8 cellular contexts compared by ENCODE assay signal in the genomic region with DNA sequence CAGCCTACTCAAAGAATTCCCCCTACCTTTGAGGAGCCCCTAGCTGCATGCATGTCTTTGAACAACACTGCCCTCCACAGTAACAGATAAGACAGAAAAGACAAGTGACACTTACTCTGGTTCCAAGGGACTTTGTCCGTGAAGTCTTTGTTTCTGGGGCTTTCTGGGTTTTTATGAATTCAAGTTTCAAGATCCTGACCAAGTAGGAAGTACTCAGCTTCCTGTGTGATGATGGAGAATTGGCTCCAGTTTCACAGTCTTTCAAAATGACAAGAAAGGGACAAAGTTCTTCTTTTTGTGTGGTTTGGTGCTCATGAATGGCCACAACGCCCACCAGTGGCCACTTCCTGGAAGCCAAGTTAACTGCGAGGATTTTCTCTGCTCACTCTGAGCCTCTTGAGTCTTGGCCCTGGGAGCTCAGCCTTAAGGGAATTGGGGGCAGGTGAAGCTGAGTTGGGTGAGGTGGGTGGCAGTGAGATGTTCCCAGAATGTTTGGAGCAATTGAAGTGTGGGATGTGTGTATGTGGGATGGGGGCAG. TPM values are rescaled to one million over a fixed set of nuclear protein-coding genes. Genes with fewer than 3 reads are reported as not detected.
DNase-seq lines count a peak whose midpoint lies in the region; ATAC-seq and TF ChIP-seq lines count a peak whose summit lies in the region.

CCR1 (minus strand) TSS at position 147 of the 538 bp plus-strand sequence. CDS start 4,000 bp downstream, outside the sequence.

- H3K27ac ChIP-seq in DOHH2 (ENCODE audit: low read depth, low read length) (no peak within 1 kb of the TSS), vagina (no peak within 1 kb of the TSS)

- peaks cover 25% of the 10 kb centered on the region for H3K4me1 Mint-ChIP-seq in activated naive CD8-positive, alpha-beta T cell treated with anti-CD3 and anti-CD28 coated beads, Interleukin-2, amount 50 U/mL, for 24 hours

- H3K27me3 ChIP-seq in DOHH2 (ENCODE audit: control insufficient read depth, low read length), result 0 out of 2 replicates have a peak, but pooled peaks cover 3% of the 10 kb centered on the region
- H3K27me3 ChIP-seq in vagina, result no peaks in the 10 kb centered on the region

- intact Hi-C loops in vagina (cut with DNase I), result no loop called here

- peak; percentile 69 for ATAC-seq in GM21619 (IDR thresholded peaks at IDR 0.05; ENCODE audit: unreplicated experiment)
- ATAC-seq in activated naive CD8-positive, alpha-beta T cell treated with anti-CD3 and anti-CD28 coated beads, Interleukin-2, amount 50 U/mL, for 24 hours, result peak; percentile 65

- no peaks in the 10 kb centered on the region for H3K27me3 Mint-ChIP-seq in activated naive CD8-positive, alpha-beta T cell treated with anti-CD3 and anti-CD28 coated beads, Interleukin-2, amount 50 U/mL, for 24 hours

- H3K9me3 Mint-ChIP-seq in activated naive CD8-positive, alpha-beta T cell treated with anti-CD3 and anti-CD28 coated beads, Interleukin-2, amount 50 U/mL, for 24 hours, result no peaks in the 10 kb centered on the region

- no peaks in the 10 kb centered on the region for H3K9me2 ChIP-seq in DOHH2 (replicated peaks; ENCODE audit: control insufficient read depth, low read length)

- no peak within 1 kb of the TSS for H3K4me2 ChIP-seq in DOHH2 (ENCODE audit: low read length)

- peak within 1 kb of the TSS; percentile 52 for H3K27ac Mint-ChIP-seq in activated naive CD8-positive, alpha-beta T cell treated with anti-CD3 and anti-CD28 coated beads, Interleukin-2, amount 50 U/mL, for 24 hours

- no peaks in the 10 kb centered on the region for H3K79me2 ChIP-seq in DOHH2 (ENCODE audit: control insufficient read depth, low read length)

- no peak for TF ChIP-seq POLR2A in vagina (IDR thresholded peaks at IDR 0.05)

- H3K36me3 ChIP-seq in DOHH2 (ENCODE audit: control insufficient read depth, low read length) (no peaks in the 10 kb centered on the region), vagina (no peaks in the 10 kb centered on the region)

- H3F3A ChIP-seq in DOHH2 (ENCODE audit: control insufficient read depth, insufficient read depth), result no peaks in the 10 kb centered on the region

- no peaks in the 10 kb centered on the region for H4K20me1 ChIP-seq in DOHH2 (ENCODE audit: control insufficient read depth, insufficient read depth, low read depth, low read length)

- H3K9me3 ChIP-seq in DOHH2 (ENCODE audit: control insufficient read depth, insufficient read depth, low read length) (no peaks in the 10 kb centered on the region), vagina (no peaks in the 10 kb centered on the region)

- peak; percentile 9 for DNase-seq in NAMALWA (ENCODE audit: low spot score)
- peak; percentile 70 for DNase-seq in activated naive CD8-positive, alpha-beta T cell treated with anti-CD3 and anti-CD28 coated beads, Interleukin-2, amount 50 U/mL, for 24 hours
- DNase-seq in iPS-NIHi11 (ENCODE audit: low spot score), result peak; percentile 59
- peak; percentile 52 for DNase-seq in stimulated activated CD4-positive, alpha-beta T cell treated with anti-CD3 and anti-CD28 coated beads, Interleukin-1b, Interleukin-23, amount 100 ng/mL, for 48 hours
- DNase-seq in vagina (ENCODE audit: extremely low spot score in 2 of 2), result no peak
- no peak for DNase-seq in SHP77 (lab: John Stamatoyannopoulos, UW)

- no peaks in the 10 kb centered on the region for H3K36me3 Mint-ChIP-seq in activated naive CD8-positive, alpha-beta T cell treated with anti-CD3 and anti-CD28 coated beads, Interleukin-2, amount 50 U/mL, for 24 hours (ENCODE audit: low read depth)

- TF ChIP-seq CTCF in DOHH2 (IDR thresholded peaks at IDR 0.05; ENCODE audit: low read depth, low read length, poor library complexity, severe bottlenecking), result peak; percentile 57
- TF ChIP-seq CTCF in vagina (IDR thresholded peaks at IDR 0.05), result peak in 1 of 3 experiments; percentile 29

- H3K4me1 ChIP-seq in DOHH2 (ENCODE audit: control insufficient read depth, low read length), result no peaks in the 10 kb centered on the region
- H3K4me1 ChIP-seq in vagina, result no peaks in the 10 kb centered on the region

- H3K4me3 Mint-ChIP-seq in activated naive CD8-positive, alpha-beta T cell treated with anti-CD3 and anti-CD28 coated beads, Interleukin-2, amount 50 U/mL, for 24 hours, result peak within 1 kb of the TSS; percentile 30

- H3K4me3 ChIP-seq in DOHH2 (ENCODE audit: low read length) (no peak within 1 kb of the TSS), vagina (no peak within 1 kb of the TSS)

RNA-seq across cellular contexts. Expression of gene CCR1, which starts in this region (rescaled TPM):
- 7.1 TPM for total RNA-seq in vagina

Comparison
In these comparisons a context has a peak if more than half of its experiments do, and no peak if none do; other contexts are left out.
1. DNase-seq: peak in NAMALWA (single experiment), activated naive CD8-positive, alpha-beta T cell treated with anti-CD3 and anti-CD28 coated beads, Interleukin-2, amount 50 U/mL, for 24 hours (single experiment), iPS-NIHi11 (single experiment) and stimulated activated CD4-positive, alpha-beta T cell treated with anti-CD3 and anti-CD28 coated beads, Interleukin-1b, Interleukin-23, amount 100 ng/mL, for 48 hours (single experiment); none in vagina (0 of 2) and SHP77 (0 of 2).